ENCODE assay signal across 8 cellular contexts in the genomic region with DNA sequence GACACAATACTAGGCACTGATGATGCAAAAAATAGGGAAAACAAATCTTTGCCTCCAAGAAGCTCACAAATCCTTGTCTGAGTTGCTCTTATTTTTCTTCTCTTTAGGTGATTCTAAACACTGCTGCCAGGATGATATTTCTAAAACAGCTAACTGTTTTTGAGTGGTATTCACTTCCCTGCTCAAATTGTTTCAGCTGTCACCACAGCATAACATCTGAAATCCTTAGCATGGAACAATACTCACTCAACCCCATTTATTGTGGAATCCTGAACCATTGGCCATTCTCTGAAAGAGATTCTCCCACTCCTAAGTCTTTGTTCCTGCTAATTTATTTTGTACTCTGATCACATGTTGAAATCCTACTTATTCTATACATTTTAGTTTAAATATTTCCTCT. TPM values are rescaled to one million over a fixed set of nuclear protein-coding genes. Genes with fewer than 3 reads are reported as not detected.
"Had no signal": no experiment of that assay in that cellular context is flagged by ENCODE, and none has a peak within 500 bp of the region (broad histone marks: within the 10 kb centered on the region; RNA-seq: fewer than 3 reads in every experiment).

No MANE protein-coding gene starts in this region.

- H3K36me3 ChIP-seq: HAP-1 had no signal

- H3K4me3 Mint-ChIP-seq: HFFc6, IgD-negative memory B cell had no signal

- FAIRE-seq: HepG2 had no signal

- H3K9me3 Mint-ChIP-seq: HFFc6, IgD-negative memory B cell had no signal

- H3K27ac ChIP-seq: HL-60 had no signal

- H3K27me3 Mint-ChIP-seq: IgD-negative memory B cell had no signal

- H3K36me3 Mint-ChIP-seq: IgD-negative memory B cell had no signal

- H3K9me3 ChIP-seq: HAP-1 had no signal

- DNase-seq: GOT3, H7 had no signal

- H3K4me3 ChIP-seq: HAP-1 had no signal

- H3K27ac Mint-ChIP-seq: HFFc6, IgD-negative memory B cell had no signal

RNA-seq across cellular contexts. Expression of gene SHOC1, which starts 4.8 kb away (rescaled TPM):
- total RNA-seq: H7, HepG2, HFFc6, HT1080 had no signal
- polyA plus RNA-seq: HepG2, IgD-negative memory B cell had no signal
